In the genomic region with DNA sequence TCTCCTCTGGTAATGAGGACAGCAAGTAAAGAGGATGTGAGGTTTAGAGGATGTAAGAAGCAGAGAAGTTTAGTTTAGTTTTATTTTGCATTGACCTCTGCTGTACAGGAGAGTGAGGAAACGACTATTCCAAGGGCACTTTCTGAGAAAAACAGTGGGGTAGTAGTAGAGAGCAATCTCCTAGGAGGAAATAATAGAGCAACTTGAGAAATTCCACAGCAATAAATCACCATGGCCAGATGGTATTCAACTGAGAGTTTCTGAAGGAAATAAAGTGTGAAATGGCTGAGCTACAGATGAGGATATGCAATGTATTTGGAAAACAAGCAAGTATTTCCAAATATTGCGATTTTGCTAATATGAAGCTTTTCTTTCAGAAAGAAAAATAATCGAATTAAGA, we compare ENCODE assay signal across 14 cellular contexts.
DNase-seq lines count a peak whose midpoint lies in the region; ATAC-seq and TF ChIP-seq lines count a peak whose summit lies in the region.
"Had no signal": no experiment of that assay in that cellular context is flagged by ENCODE, and none has a peak within 500 bp of the region (broad histone marks: within the 10 kb centered on the region; RNA-seq: fewer than 3 reads in every experiment).

No MANE protein-coding gene starts in this region.

- no peak overlapping the region for H3K14ac ChIP-seq in mesenchymal stem cell (ENCODE audit: low read length in 2 of 2)

- H3K18ac ChIP-seq in mesenchymal stem cell (ENCODE audit: low read depth in 1 of 2, low read length in 2 of 2) = no peak overlapping the region

- 58% methylated on average over 3 of the region's 3 CpGs for WGBS in mesenchymal stem cell

- no peaks in the 10 kb centered on the region for H3K27me3 Mint-ChIP-seq in glutamatergic neuron (ENCODE audit: unreplicated experiment)
- H3K27me3 Mint-ChIP-seq: CD4-positive, alpha-beta T cell had no signal

- no peak overlapping the region for H2BK120ac ChIP-seq in mesenchymal stem cell (ENCODE audit: low read depth, low read length)

- no peaks in the 10 kb centered on the region for H3K9me3 Mint-ChIP-seq in glutamatergic neuron (ENCODE audit: unreplicated experiment)

- H3K4me3 ChIP-seq in HUES6 (ENCODE audit: low read depth, low read length) = no peak overlapping the region
- no peak overlapping the region for H3K4me3 ChIP-seq in choroid plexus epithelial cell (ENCODE audit: low read depth, low read length)
- H3K4me3 ChIP-seq in mesenchymal stem cell (ENCODE audit: insufficient read depth in 1 of 2, low read depth in 1 of 2, low read length in 2 of 2) = no peak overlapping the region
- H3K4me3 ChIP-seq: heart left ventricle had no signal

- no peak overlapping the region for H2BK5ac ChIP-seq in mesenchymal stem cell (ENCODE audit: low read depth, low read length, poor library complexity, severe bottlenecking)

- no peak overlapping the region for H2AFZ ChIP-seq in mesenchymal stem cell (ENCODE audit: low read depth, low read length)

- TF ChIP-seq CTCF in AG09319 (IDR thresholded peaks at IDR 0.05; ENCODE audit: low read depth, low read length) = no peak
- TF ChIP-seq CTCF in choroid plexus epithelial cell (conservative IDR thresholded peaks at IDR 0.05; ENCODE audit: low read depth, low read length) = no peak
- no peak for TF ChIP-seq CTCF in glutamatergic neuron (IDR thresholded peaks at IDR 0.05; ENCODE audit: partially characterized antibody, unreplicated experiment)

- DNase-seq in AG09319 (ENCODE audit: extremely low read depth, low read depth) (peak; percentile 30), choroid plexus epithelial cell (ENCODE audit: low read depth) (peak; percentile 94), mesenchymal stem cell (peak; percentile 85), glutamatergic neuron (no peak)
- DNase-seq: activated T-cell treated with anti-CD3 and anti-CD28 coated beads, Interleukin-2, amount 50 U/mL, for 48 hours; CD4-positive, alpha-beta T cell; central memory CD4-positive, alpha-beta T cell; heart left ventricle; NCI-H187 treated with DMSO at 0.1 percent for 48 hours had no signal

- H3K36me3 Mint-ChIP-seq in glutamatergic neuron (ENCODE audit: unreplicated experiment) = no peaks in the 10 kb centered on the region

- H3K36me3 ChIP-seq in HUES6 (ENCODE audit: control insufficient read depth, insufficient read depth, low read length) (no peaks in the 10 kb centered on the region), mesenchymal stem cell (ENCODE audit: control insufficient read depth in 1 of 2, insufficient read depth in 2 of 2, low read depth in 1 of 2, low read length in 2 of 2) (no peaks in the 10 kb centered on the region)
- H3K36me3 ChIP-seq: heart left ventricle had no signal

- H3K9me3 ChIP-seq in HUES6 (ENCODE audit: control insufficient read depth, insufficient read depth, low read depth, low read length) (no peaks in the 10 kb centered on the region), mesenchymal stem cell (ENCODE audit: control insufficient read depth, low read length) (peaks cover 4% of the 10 kb centered on the region)

- H3K4me1 ChIP-seq in HUES6 (ENCODE audit: control insufficient read depth, insufficient read depth, low read length) (peaks cover 8% of the 10 kb centered on the region; the same call in 1 of the 2 replicates), mesenchymal stem cell (ENCODE audit: control insufficient read depth, insufficient read depth, low read depth, low read length) (no peaks in the 10 kb centered on the region)

- H3K79me1 ChIP-seq in mesenchymal stem cell (replicated peaks; ENCODE audit: low read length, poor library complexity, severe bottlenecking) = no peaks in the 10 kb centered on the region

- no peak overlapping the region for H4K8ac ChIP-seq in mesenchymal stem cell (ENCODE audit: low read length)

- ATAC-seq in HG02981 (IDR thresholded peaks at IDR 0.05; ENCODE audit: unreplicated experiment) (no peak), HG03039 (IDR thresholded peaks at IDR 0.05; ENCODE audit: unreplicated experiment) (no peak), GM19467 (IDR thresholded peaks at IDR 0.05; ENCODE audit: unreplicated experiment) (no peak)

- H3K9ac ChIP-seq in HUES6 (ENCODE audit: low read length) (peak overlapping the region; percentile 23), mesenchymal stem cell (ENCODE audit: low read length) (peak overlapping the region; percentile 7)

- H3K4me1 Mint-ChIP-seq in glutamatergic neuron (ENCODE audit: low read depth, unreplicated experiment) = no peaks in the 10 kb centered on the region

- H3K27me3 ChIP-seq in HUES6 (ENCODE audit: control insufficient read depth, insufficient read depth, low read length) (no peaks in the 10 kb centered on the region), mesenchymal stem cell (ENCODE audit: control insufficient read depth in 1 of 2, insufficient read depth in 1 of 2, low read length in 2 of 2) (no peaks in the 10 kb centered on the region)
- H3K27me3 ChIP-seq: heart left ventricle had no signal

- H3K4ac ChIP-seq in mesenchymal stem cell (ENCODE audit: low read depth in 1 of 2, low read length in 2 of 2) = no peak overlapping the region

- no peak overlapping the region for H2BK12ac ChIP-seq in mesenchymal stem cell (ENCODE audit: low read length in 2 of 2)

- no peak overlapping the region for H3K23ac ChIP-seq in mesenchymal stem cell (ENCODE audit: low read length in 2 of 2)

- H3K4me3 Mint-ChIP-seq in glutamatergic neuron (ENCODE audit: unreplicated experiment) = no peak overlapping the region
- H3K4me3 Mint-ChIP-seq: CD4-positive, alpha-beta T cell had no signal

- no peak overlapping the region for H3K4me2 ChIP-seq in mesenchymal stem cell (ENCODE audit: low read length, poor library complexity, severe bottlenecking)

- H3K27ac Mint-ChIP-seq in glutamatergic neuron (ENCODE audit: unreplicated experiment) = no peak overlapping the region
- H3K27ac Mint-ChIP-seq: CD4-positive, alpha-beta T cell had no signal

- H4K91ac ChIP-seq in mesenchymal stem cell (ENCODE audit: low read length) = no peak overlapping the region

- H3K27ac ChIP-seq in HUES6 (ENCODE audit: low read depth, low read length) = no peak overlapping the region
- peak overlapping the region; percentile 80 for H3K27ac ChIP-seq in mesenchymal stem cell (ENCODE audit: low read length, poor library complexity, severe bottlenecking)
- H3K27ac ChIP-seq: heart left ventricle, VCaP had no signal

- no peak overlapping the region for H2AK5ac ChIP-seq in mesenchymal stem cell (ENCODE audit: low read length, severe bottlenecking)

- no peak overlapping the region for H2BK15ac ChIP-seq in mesenchymal stem cell (ENCODE audit: low read depth, poor library complexity, severe bottlenecking)
